8 cellular contexts compared by ENCODE assay signal in the genomic region with DNA sequence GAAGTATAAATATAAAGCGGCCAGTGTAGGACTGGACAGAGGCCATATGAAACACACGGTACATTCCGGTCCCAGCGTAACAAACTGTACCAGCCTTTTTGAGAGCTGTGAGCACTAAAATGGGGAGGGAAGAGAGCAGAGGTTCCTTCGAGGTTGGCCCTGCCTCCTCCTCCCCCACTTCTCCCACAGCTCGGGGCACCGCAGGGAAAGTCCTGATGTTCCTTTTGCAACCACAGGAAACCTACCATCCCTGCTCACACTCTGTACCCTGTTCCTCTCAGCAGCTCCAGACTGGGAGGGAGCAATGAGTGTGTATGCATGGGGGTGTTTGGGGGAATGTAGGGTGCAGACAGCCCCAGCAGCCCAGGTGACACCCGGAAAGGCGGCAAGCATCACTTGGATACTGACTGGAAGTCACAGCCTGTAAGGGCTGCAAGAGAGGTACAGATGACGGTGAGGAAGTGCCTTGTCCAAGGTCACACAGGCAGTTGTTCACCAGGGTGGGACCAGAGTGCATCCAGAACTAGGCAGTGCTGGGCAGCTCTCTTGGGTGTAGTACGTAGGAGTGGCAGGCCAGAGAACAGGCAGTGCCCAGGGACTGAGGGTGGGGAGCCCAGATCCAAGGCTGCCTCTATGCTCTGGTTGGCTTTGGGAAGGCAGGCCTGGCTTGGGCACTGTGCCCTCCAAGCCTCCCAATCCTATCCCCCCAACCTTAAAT. TPM values are rescaled to one million over a fixed set of nuclear protein-coding genes. Genes with fewer than 3 reads are reported as not detected.
DNase-seq lines count a peak whose midpoint lies in the region; ATAC-seq and TF ChIP-seq lines count a peak whose summit lies in the region.

No MANE protein-coding gene starts in this region.

- TF ChIP-seq CTCF in HL-60 (IDR thresholded peaks at IDR 0.05; ENCODE audit: insufficient read depth, low read length): no peak

- no peaks in the 10 kb centered on the region for H3K36me3 Mint-ChIP-seq in activated T-helper 2 cell treated with anti-CD3 and anti-CD28 coated beads, Interferon-gamma antibody, Interleukin-2, Interleukin-4, amounts not matched to agents 10 μg/mL and 5 μg/mL and 100 μg/mL, durations not matched to agents 14 hours and 24 hours and 36 hours (ENCODE audit: low read depth)

- H3K4me1 Mint-ChIP-seq in activated T-helper 2 cell treated with anti-CD3 and anti-CD28 coated beads, Interferon-gamma antibody, Interleukin-2, Interleukin-4, amounts not matched to agents 10 μg/mL and 5 μg/mL and 100 μg/mL, durations not matched to agents 14 hours and 24 hours and 36 hours (ENCODE audit: low read depth): peaks cover 53% of the 10 kb centered on the region

- H3K36me3 ChIP-seq in MG63: no peaks in the 10 kb centered on the region

- ATAC-seq in HG03354 (IDR thresholded peaks at IDR 0.05; ENCODE audit: poor library complexity, severe bottlenecking, unreplicated experiment) (no peak), GM21515 (IDR thresholded peaks at IDR 0.05; ENCODE audit: unreplicated experiment) (no peak)

- H3K27ac ChIP-seq in HL-60 (replicated peaks) (peak overlapping the region; percentile 9; the same call in 1 of the 2 replicates), skin epidermis (peak overlapping the region; percentile 68 to 100 (median 96))

- H3K27me3 ChIP-seq in HL-60 (ENCODE audit: insufficient read depth, poor library complexity, severe bottlenecking): no peaks in the 10 kb centered on the region
- H3K27me3 ChIP-seq in MG63: no peaks in the 10 kb centered on the region

- no peaks in the 10 kb centered on the region for H3K9me3 ChIP-seq in MG63

- intact Hi-C loops in activated T-helper 2 cell treated with anti-CD3 and anti-CD28 coated beads, Interferon-gamma antibody, Interleukin-2, Interleukin-4, amounts not matched to agents 10 μg/mL and 5 μg/mL and 100 μg/mL, durations not matched to agents 14 hours and 24 hours and 36 hours (cut with micrococcal nuclease): no loop called here

- no peaks in the 10 kb centered on the region for H3K27me3 Mint-ChIP-seq in activated T-helper 2 cell treated with anti-CD3 and anti-CD28 coated beads, Interferon-gamma antibody, Interleukin-2, Interleukin-4, amounts not matched to agents 10 μg/mL and 5 μg/mL and 100 μg/mL, durations not matched to agents 14 hours and 24 hours and 36 hours (ENCODE audit: low read depth)

- H3K4me3 Mint-ChIP-seq in activated T-helper 2 cell treated with anti-CD3 and anti-CD28 coated beads, Interferon-gamma antibody, Interleukin-2, Interleukin-4, amounts not matched to agents 10 μg/mL and 5 μg/mL and 100 μg/mL, durations not matched to agents 14 hours and 24 hours and 36 hours (ENCODE audit: low read depth): peak overlapping the region; percentile 59

- no peaks in the 10 kb centered on the region for H3K9me3 Mint-ChIP-seq in activated T-helper 2 cell treated with anti-CD3 and anti-CD28 coated beads, Interferon-gamma antibody, Interleukin-2, Interleukin-4, amounts not matched to agents 10 μg/mL and 5 μg/mL and 100 μg/mL, durations not matched to agents 14 hours and 24 hours and 36 hours

- peak; percentile 60 to 80 for DNase-seq in HL-60 (ENCODE audit: low read depth in 1 of 2, low spot score in 1 of 2)
- DNase-seq in activated T-helper 2 cell treated with anti-CD3 and anti-CD28 coated beads, Interferon-gamma antibody, Interleukin-2, Interleukin-4, amounts not matched to agents 10 μg/mL and 5 μg/mL and 100 μg/mL, durations not matched to agents 14 hours and 24 hours and 36 hours (ENCODE audit: low spot score): no peak
- peak; percentile 25 to 52 for DNase-seq in hippocampal formation (lab: John Stamatoyannopoulos, UW)
- DNase-seq in NCI-H2171 treated with DMSO at 0.1 percent for 48 hours (lab: John Stamatoyannopoulos, UW): no peak
- no peak for DNase-seq in MG63

- H3K4me3 ChIP-seq in HL-60 (replicated peaks; ENCODE audit: insufficient read depth, low read length): no peak overlapping the region
- no peak overlapping the region for H3K4me3 ChIP-seq in skin epidermis
- no peak overlapping the region for H3K4me3 ChIP-seq in MG63

- H3K27ac Mint-ChIP-seq in activated T-helper 2 cell treated with anti-CD3 and anti-CD28 coated beads, Interferon-gamma antibody, Interleukin-2, Interleukin-4, amounts not matched to agents 10 μg/mL and 5 μg/mL and 100 μg/mL, durations not matched to agents 14 hours and 24 hours and 36 hours: peak overlapping the region; percentile 85

RNA-seq across cellular contexts. Expression of a gene that starts 11.0 kb away (rescaled TPM):
- 0.89 and 0.97 TPM in 2 replicates for total RNA-seq in activated T-helper 2 cell treated with anti-CD3 and anti-CD28 coated beads, Interferon-gamma antibody, Interleukin-2, Interleukin-4, amounts not matched to agents 10 μg/mL and 5 μg/mL and 100 μg/mL, durations not matched to agents 14 hours and 24 hours and 36 hours
- not detected in 2 replicates for total RNA-seq in MG63 (2014; rRNA removed; shearing (Covaris generic); ENCODE audit: low replicate concordance)

RNA-seq across cellular contexts. Expression of a gene that starts 37.2 kb away (rescaled TPM):
- 88.1 and 90.9 TPM in 2 replicates for total RNA-seq in activated T-helper 2 cell treated with anti-CD3 and anti-CD28 coated beads, Interferon-gamma antibody, Interleukin-2, Interleukin-4, amounts not matched to agents 10 μg/mL and 5 μg/mL and 100 μg/mL, durations not matched to agents 14 hours and 24 hours and 36 hours
- total RNA-seq in MG63 (2014; rRNA removed; shearing (Covaris generic); ENCODE audit: low replicate concordance): 9.4 and 10.3 TPM in 2 replicates

RNA-seq across cellular contexts. Expression of a gene that starts 50.5 kb away (rescaled TPM):
- total RNA-seq in activated T-helper 2 cell treated with anti-CD3 and anti-CD28 coated beads, Interferon-gamma antibody, Interleukin-2, Interleukin-4, amounts not matched to agents 10 μg/mL and 5 μg/mL and 100 μg/mL, durations not matched to agents 14 hours and 24 hours and 36 hours: not detected in 2 replicates
- total RNA-seq in MG63 (2014; rRNA removed; shearing (Covaris generic); ENCODE audit: low replicate concordance): not detected in 2 replicates

RNA-seq across cellular contexts. Expression of a gene that starts 54.9 kb away (rescaled TPM):
- not detected in 2 replicates for total RNA-seq in activated T-helper 2 cell treated with anti-CD3 and anti-CD28 coated beads, Interferon-gamma antibody, Interleukin-2, Interleukin-4, amounts not matched to agents 10 μg/mL and 5 μg/mL and 100 μg/mL, durations not matched to agents 14 hours and 24 hours and 36 hours
- total RNA-seq in MG63 (2014; rRNA removed; shearing (Covaris generic); ENCODE audit: low replicate concordance): not detected in 2 replicates

Comparison
In these comparisons a context has a peak if more than half of its experiments do, and no peak if none do; other contexts are left out.
1. DNase-seq: peak in HL-60 (2 of 2) and hippocampal formation (2 of 2); none in activated T-helper 2 cell treated with anti-CD3 and anti-CD28 coated beads, Interferon-gamma antibody, Interleukin-2, Interleukin-4, amounts not matched to agents 10 μg/mL and 5 μg/mL and 100 μg/mL, durations not matched to agents 14 hours and 24 hours and 36 hours (single experiment), NCI-H2171 treated with DMSO at 0.1 percent for 48 hours (single experiment) and MG63 (single experiment).